Comparison of ENCODE assay signal across 8 cellular contexts in the genomic region with DNA sequence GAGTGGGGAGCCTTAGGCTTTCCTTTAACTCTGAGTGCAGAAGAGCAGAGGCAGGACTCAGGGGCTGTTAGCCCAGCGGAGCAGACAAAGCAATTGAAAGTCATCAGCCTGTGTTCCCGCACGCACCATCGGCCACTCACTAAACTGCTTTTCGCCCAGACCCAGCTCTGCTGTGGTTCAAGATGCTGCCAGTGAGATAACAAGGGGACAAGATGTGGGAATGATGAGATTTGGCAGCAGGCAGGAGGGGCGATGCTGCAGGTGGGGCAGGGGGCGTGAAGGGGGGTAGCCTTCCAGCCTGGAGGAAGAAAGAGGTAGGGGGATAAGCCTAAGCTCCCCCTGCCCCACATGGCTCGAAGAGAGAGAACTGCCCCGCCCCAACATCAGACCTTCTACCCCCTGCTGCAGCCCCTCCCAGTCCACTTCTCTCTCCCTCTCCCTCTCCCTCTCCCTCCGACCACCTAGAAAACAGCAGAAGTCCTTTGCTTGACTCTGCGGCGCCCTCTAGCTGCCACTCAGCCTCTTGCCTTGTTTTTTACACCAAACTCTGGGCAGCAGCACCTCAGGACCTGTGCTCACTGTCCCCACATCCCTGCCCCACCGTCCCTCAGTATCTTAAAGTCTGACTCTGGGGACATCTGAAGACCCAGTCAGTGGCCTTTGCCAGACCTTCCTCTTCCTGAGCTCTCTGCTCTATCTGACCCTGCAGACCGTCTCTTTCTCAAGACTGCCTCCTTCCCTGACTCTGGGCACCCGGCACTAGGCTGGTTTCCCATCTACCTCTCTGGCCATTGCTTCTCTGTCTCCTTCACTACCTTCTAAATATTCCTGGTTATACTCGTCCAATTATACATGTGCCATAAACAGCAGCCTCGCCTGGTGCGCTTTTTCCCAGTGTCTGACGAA.
A peak's percentile ranks its signal among the peaks of the same experiment; 100 is the strongest.
DNase-seq lines count a peak whose midpoint lies in the region; ATAC-seq and TF ChIP-seq lines count a peak whose summit lies in the region.

No MANE protein-coding gene starts in this region.

- 39 to 57% (median 44%) methylated on average over 14 to 19 of the region's 19 CpGs for WGBS in adrenal gland, 4 donors

- intact Hi-C loops in adrenal gland (cut with DNase I) (loop anchor here (10.0 kb wide), 2 partner anchors 224 to 294 kb away; partner anchors contain the start of gene SLC29A3 (in 1 of the 2)), left cardiac atrium (cut with DNase I) (loop anchor here in 1 of 2 donors (5.0 kb wide), 2 partner anchors 88 to 227 kb away; no protein-coding TSS in a partner anchor)

- H3K36me3 ChIP-seq in MM.1S (replicated peaks; ENCODE audit: insufficient read depth, low read length) (no peaks in the 10 kb centered on the region), adrenal gland (replicated peaks in 1 of 2) (no peaks in the 10 kb centered on the region)

- TF ChIP-seq POLR2A in adrenal gland (IDR thresholded peaks at IDR 0.05), result no peak

- TF ChIP-seq CTCF in MM.1S (IDR thresholded peaks at IDR 0.05; ENCODE audit: low read length) (peak; percentile 79), adrenal gland (IDR thresholded peaks at IDR 0.05) (peak; percentile 71 to 87 (median 78))

- no peaks in the 10 kb centered on the region for H3K9me3 ChIP-seq in MM.1S (replicated peaks; ENCODE audit: insufficient read depth, low read length)
- no peaks in the 10 kb centered on the region for H3K9me3 ChIP-seq in adrenal gland (replicated peaks in 1 of 3)

- no peak overlapping the region for H3K4me3 ChIP-seq in MM.1S (ENCODE audit: low read length)
- no peak overlapping the region for H3K4me3 ChIP-seq in adrenal gland

- H3K9me2 ChIP-seq in MM.1S (replicated peaks; ENCODE audit: insufficient read depth, low read length), result no peaks in the 10 kb centered on the region

- H3K4me1 ChIP-seq in MM.1S (ENCODE audit: low read length), result no peaks in the 10 kb centered on the region
- H3K4me1 ChIP-seq in adrenal gland (replicated peaks in 1 of 2), result peaks cover 0 to 8% of the 10 kb centered on the region in 2 donors

- H2AFZ ChIP-seq in MM.1S (ENCODE audit: low read length), result no peak overlapping the region

- H3K9ac ChIP-seq in MM.1S (ENCODE audit: low read length), result no peak overlapping the region

- DNase-seq in Daoy (ENCODE audit: low read depth), result peak; percentile 62
- DNase-seq in MM.1S, result peak; percentile 50
- DNase-seq in SW480 (ENCODE audit: low spot score), result peak; percentile 40
- peak; percentile 64 to 94 (median 86) for DNase-seq in adrenal gland
- DNase-seq in left cardiac atrium, result peak; percentile 84
- DNase-seq in renal cortical epithelial cell (ENCODE audit: low read depth), result peak; percentile 29

- no peaks in the 10 kb centered on the region for H3K79me2 ChIP-seq in MM.1S (ENCODE audit: low read length)

- H3K27ac ChIP-seq in MM.1S (ENCODE audit: low read length) (no peak overlapping the region), adrenal gland (no peak overlapping the region)

- ATAC-seq in left cardiac atrium (peak; percentile 49 to 59), HG02623 (IDR thresholded peaks at IDR 0.05; ENCODE audit: unreplicated experiment) (no peak), GM18517 (IDR thresholded peaks at IDR 0.05; ENCODE audit: unreplicated experiment) (no peak)

- no peak overlapping the region for H3K4me2 ChIP-seq in MM.1S (ENCODE audit: low read depth, low read length)

- peaks cover 34% of the 10 kb centered on the region for H3K27me3 ChIP-seq in MM.1S (replicated peaks; ENCODE audit: insufficient read depth, low read length)
- no peaks in the 10 kb centered on the region for H3K27me3 ChIP-seq in adrenal gland

- no peaks in the 10 kb centered on the region for H3F3A ChIP-seq in MM.1S (ENCODE audit: insufficient read depth, low read length)

- H4K20me1 ChIP-seq in MM.1S (ENCODE audit: insufficient read depth, low read length), result no peaks in the 10 kb centered on the region

Comparison
In these comparisons a context has a peak if more than half of its experiments do, and no peak if none do; other contexts are left out.
1. DNase-seq: peak in every context shown above with its lines; median percentile 86 in adrenal gland; 84 in left cardiac atrium; 62 in Daoy; 50 in MM.1S; 40 in SW480; 29 in renal cortical epithelial cell.
2. ATAC-seq: peak in left cardiac atrium (2 of 2); none in HG02623 (single experiment) and GM18517 (single experiment).